18 cellular contexts compared by ENCODE assay signal in the genomic region with DNA sequence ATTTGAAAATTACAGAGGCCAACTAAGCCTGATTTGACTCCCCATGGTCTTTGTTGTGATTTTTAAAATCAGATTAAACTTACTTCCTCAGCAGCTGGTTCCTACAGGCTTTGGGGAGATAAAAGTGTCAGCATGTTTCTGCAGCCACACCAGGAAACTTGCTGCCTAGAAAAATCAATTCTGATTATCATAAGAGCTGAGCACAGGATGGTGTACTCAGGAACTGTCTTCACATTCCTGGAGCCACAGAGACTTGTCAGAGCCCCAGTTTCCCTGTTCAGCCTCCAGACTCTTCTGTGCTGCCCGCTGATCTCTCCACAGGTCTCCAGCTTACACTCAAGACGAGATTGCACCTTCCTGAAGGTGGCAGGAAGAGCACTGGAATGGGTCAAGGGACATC.
"Had no signal": no experiment of that assay in that cellular context is flagged by ENCODE, and none has a peak within 500 bp of the region (broad histone marks: within the 10 kb centered on the region; RNA-seq: fewer than 3 reads in every experiment).

No MANE protein-coding gene starts in this region.

- H3K9me3 Mint-ChIP-seq: activated naive CD4-positive, alpha-beta T cell treated with anti-CD3 and anti-CD28 coated beads, Interleukin-2, amount 10 ng/mL, durations not matched to agents 7 days and 5 days; activated T-helper 1 cell treated with anti-CD3 and anti-CD28 coated beads, Interleukin-12 subunit alpha, Interleukin-12 subunit beta, Interleukin-2, Interleukin-4 antibody, amounts not matched to agents 30 ng/mL and 10 ng/mL and 1 ng/mL, durations not matched to agents 14 hours and 24 hours and 36 hours; endodermal cell; mesothelial cell of epicardium had no signal

- H3K4me3 ChIP-seq: dorsolateral prefrontal cortex, gastroesophageal sphincter, heart right ventricle, lower lobe of right lung, right lobe of liver, smooth muscle cell, stomach, testis, upper lobe of left lung had no signal

- H3K27me3 Mint-ChIP-seq: activated naive CD4-positive, alpha-beta T cell treated with anti-CD3 and anti-CD28 coated beads, Interleukin-2, amount 10 ng/mL, durations not matched to agents 7 days and 5 days had no signal

- H3K27me3 ChIP-seq: right lobe of liver, testis, upper lobe of left lung had no signal

- H3K4me1 Mint-ChIP-seq: activated naive CD4-positive, alpha-beta T cell treated with anti-CD3 and anti-CD28 coated beads, Interleukin-2, amount 10 ng/mL, durations not matched to agents 7 days and 5 days; mesothelial cell of epicardium had no signal

- DNase-seq: activated CD4-positive, alpha-beta T cell treated with anti-CD3 and anti-CD28 coated beads, Interleukin-2, amount 50 U/mL, for 1 hour; activated naive CD4-positive, alpha-beta T cell treated with anti-CD3 and anti-CD28 coated beads, Interleukin-2, amount 10 ng/mL, durations not matched to agents 7 days and 5 days; dorsolateral prefrontal cortex; endodermal cell; erythroblast; heart right ventricle; left colon; lower lobe of right lung; right lobe of liver; stomach; T-helper 2 cell; testis; upper lobe of left lung had no signal

- H3K27ac Mint-ChIP-seq: activated naive CD4-positive, alpha-beta T cell treated with anti-CD3 and anti-CD28 coated beads, Interleukin-2, amount 10 ng/mL, durations not matched to agents 7 days and 5 days; activated T-helper 1 cell treated with anti-CD3 and anti-CD28 coated beads, Interleukin-12 subunit alpha, Interleukin-12 subunit beta, Interleukin-2, Interleukin-4 antibody, amounts not matched to agents 30 ng/mL and 10 ng/mL and 1 ng/mL, durations not matched to agents 14 hours and 24 hours and 36 hours; endodermal cell; mesothelial cell of epicardium had no signal

- H3K27ac ChIP-seq: dorsolateral prefrontal cortex, gastroesophageal sphincter, heart right ventricle, lower lobe of right lung, right lobe of liver, stomach, testis, upper lobe of left lung had no signal

- H3K9me3 ChIP-seq: lower lobe of right lung, right lobe of liver, stomach, testis, upper lobe of left lung had no signal

- H3K4me2 ChIP-seq: smooth muscle cell had no signal

- H3K4me3 Mint-ChIP-seq: activated naive CD4-positive, alpha-beta T cell treated with anti-CD3 and anti-CD28 coated beads, Interleukin-2, amount 10 ng/mL, durations not matched to agents 7 days and 5 days; activated T-helper 1 cell treated with anti-CD3 and anti-CD28 coated beads, Interleukin-12 subunit alpha, Interleukin-12 subunit beta, Interleukin-2, Interleukin-4 antibody, amounts not matched to agents 30 ng/mL and 10 ng/mL and 1 ng/mL, durations not matched to agents 14 hours and 24 hours and 36 hours; endodermal cell; mesothelial cell of epicardium had no signal

- H3K4me1 ChIP-seq: gastroesophageal sphincter, heart right ventricle, lower lobe of right lung, stomach, testis, upper lobe of left lung had no signal

- H3K36me3 ChIP-seq: gastroesophageal sphincter, heart right ventricle, lower lobe of right lung, right lobe of liver, stomach, upper lobe of left lung had no signal

- ATAC-seq: activated CD4-positive, CD25-positive, alpha-beta regulatory T cell treated with anti-CD3 and anti-CD28 coated beads, Interleukin-2, amount 50 U/mL, for 24 hours; gastroesophageal sphincter; heart right ventricle; left colon; lower lobe of right lung had no signal

- H3K36me3 Mint-ChIP-seq: activated naive CD4-positive, alpha-beta T cell treated with anti-CD3 and anti-CD28 coated beads, Interleukin-2, amount 10 ng/mL, durations not matched to agents 7 days and 5 days; mesothelial cell of epicardium had no signal
